8 cellular contexts compared by ENCODE assay signal in genomic region chr7:28408105-28408973, GRCh38. TPM values are rescaled to one million over a fixed set of nuclear protein-coding genes. Genes with fewer than 3 reads are reported as not detected.
DNase-seq lines count a peak whose midpoint lies in the region; ATAC-seq and TF ChIP-seq lines count a peak whose summit lies in the region.

No MANE protein-coding gene starts in this region.

- TF ChIP-seq CTCF in Peyer's patch (IDR thresholded peaks at IDR 0.05) (no peak), esophagus squamous epithelium (IDR thresholded peaks at IDR 0.05) (no peak), neural crest cell (conservative IDR thresholded peaks at IDR 0.05) (no peak), foreskin fibroblast (IDR thresholded peaks at IDR 0.05; ENCODE audit: low read depth, low read length) (no peak)

- peak in 10 of 14 donors; percentile 40 to 91 (median 58) for DNase-seq in C1 segment of cervical spinal cord (lab: John Stamatoyannopoulos, UW)
- DNase-seq in Peyer's patch: peak in 1 of 3 donors; percentile 52
- DNase-seq in esophagus squamous epithelium (lab: John Stamatoyannopoulos, UW): no peak
- peak; percentile 19 for DNase-seq in neural crest cell (ENCODE audit: low read depth, low spot score)
- DNase-seq in foreskin fibroblast: no peak

- WGBS in esophagus squamous epithelium, 2 donors: 44 to 58% methylated on average over 12 to 23 of the region's 27 CpGs

- peaks cover 33% of the 10 kb centered on the region for H3K4me1 Mint-ChIP-seq in neural crest cell

- H3K27ac Mint-ChIP-seq in neural crest cell (ENCODE audit: unreplicated experiment): peak overlapping the region; percentile 94

- H3K4me3 ChIP-seq in Peyer's patch (peak overlapping the region; percentile 32 to 53 (median 51)), esophagus squamous epithelium (peak overlapping the region; percentile 23 to 81 (median 57)), foreskin fibroblast (ENCODE audit: low read depth in 1 of 2, low read length in 2 of 2) (peak overlapping the region in 1 of 2 donors; percentile 17)

- TF ChIP-seq POLR2A in Peyer's patch (IDR thresholded peaks at IDR 0.05): no peak
- TF ChIP-seq POLR2A in esophagus squamous epithelium (IDR thresholded peaks at IDR 0.05): no peak

- H3K27ac ChIP-seq in Peyer's patch (peak overlapping the region; percentile 12 to 78 (median 48)), esophagus squamous epithelium (peak overlapping the region; percentile 66 to 88 (median 84))

- H3K27me3 ChIP-seq in Peyer's patch (no peaks in the 10 kb centered on the region), esophagus squamous epithelium (peaks cover 0 to 54% (median 5%) of the 10 kb centered on the region in 4 donors)

- no peaks in the 10 kb centered on the region for H3K9me3 Mint-ChIP-seq in neural crest cell

- ATAC-seq in GM21576 (IDR thresholded peaks at IDR 0.05; ENCODE audit: unreplicated experiment): no peak
- no peak for ATAC-seq in HG02885 (IDR thresholded peaks at IDR 0.05; ENCODE audit: poor library complexity, unreplicated experiment)
- no peak for ATAC-seq in HG02870 (IDR thresholded peaks at IDR 0.05; ENCODE audit: unreplicated experiment)

- no peaks in the 10 kb centered on the region for H3K36me3 Mint-ChIP-seq in neural crest cell (ENCODE audit: low read depth)

- H3K4me3 Mint-ChIP-seq in neural crest cell: peak overlapping the region; percentile 100

- peaks cover 0 to 17% (median 7%) of the 10 kb centered on the region in 4 donors for H3K4me1 ChIP-seq in Peyer's patch
- peaks cover 31 to 80% (median 38%) of the 10 kb centered on the region in 3 donors for H3K4me1 ChIP-seq in esophagus squamous epithelium

- no peaks in the 10 kb centered on the region for H3K36me3 ChIP-seq in Peyer's patch
- H3K36me3 ChIP-seq in esophagus squamous epithelium: no peaks in the 10 kb centered on the region

- intact Hi-C loops in esophagus squamous epithelium (cut with DNase I): no loop called here

- peaks cover 55% of the 10 kb centered on the region for H3K27me3 Mint-ChIP-seq in neural crest cell (ENCODE audit: low read depth)

- H3K9me3 ChIP-seq in Peyer's patch: no peaks in the 10 kb centered on the region
- no peaks in the 10 kb centered on the region for H3K9me3 ChIP-seq in esophagus squamous epithelium

RNA-seq across cellular contexts. Expression of gene CREB5, which starts 4.0 kb away (rescaled TPM):
- total RNA-seq in Peyer's patch (10 to 100 TPM in 3 of 4 donors, under 1 TPM in 1; 0.88 to 31.4 (median 15.9) TPM), esophagus squamous epithelium (1 to 10 TPM in 3 of 4 donors, under 1 TPM in 1; 0.30 to 5.0 (median 2.2) TPM), neural crest cell (6.9 and 8.3 TPM in 2 replicates)

Comparison
In these comparisons a context has a peak if more than half of its experiments do, and no peak if none do; other contexts are left out.
1. DNase-seq: peak in C1 segment of cervical spinal cord (10 of 14) and neural crest cell (single experiment); none in esophagus squamous epithelium (single experiment) and foreskin fibroblast (0 of 2).